10 cellular contexts compared by ENCODE assay signal in the genomic region with DNA sequence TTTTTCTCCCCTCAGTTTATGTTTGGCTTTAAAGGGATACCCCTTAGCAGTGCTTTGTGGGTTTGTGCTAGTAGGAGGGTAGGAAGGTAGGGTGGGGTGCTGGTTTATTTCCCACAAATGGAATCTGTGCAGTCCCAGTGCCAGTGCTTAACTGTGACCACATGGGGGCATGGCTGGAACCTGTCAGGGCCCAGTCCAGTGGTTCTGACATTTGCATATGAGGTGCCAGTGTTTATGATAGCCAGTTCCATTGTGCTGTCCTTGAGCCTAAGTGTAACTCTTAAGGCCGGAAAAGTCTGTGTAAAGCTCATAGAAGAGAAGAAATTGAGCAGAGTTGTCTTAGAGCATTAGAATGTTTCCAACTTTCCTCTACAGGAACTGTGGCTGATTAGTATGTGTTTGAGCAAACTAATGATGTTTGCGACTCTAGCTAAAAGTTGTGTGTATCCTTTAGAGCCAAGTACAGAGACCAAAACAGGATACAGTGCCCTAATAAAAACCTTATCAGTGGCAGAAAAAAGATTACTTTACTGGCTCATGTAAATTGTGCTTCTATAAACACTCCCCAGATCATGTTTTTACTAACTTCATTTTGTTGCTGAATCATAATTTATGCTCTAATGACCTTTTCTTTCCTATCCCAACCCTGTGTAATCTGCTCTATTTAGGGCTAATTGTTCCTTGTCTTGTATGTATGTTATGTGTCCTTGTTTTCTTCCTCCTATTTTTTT. TPM values are rescaled to one million over a fixed set of nuclear protein-coding genes. Genes with fewer than 3 reads are reported as not detected.
A peak's percentile ranks its signal among the peaks of the same experiment; 100 is the strongest.
DNase-seq lines count a peak whose midpoint lies in the region; ATAC-seq and TF ChIP-seq lines count a peak whose summit lies in the region.
"Had no signal": no experiment of that assay in that cellular context is flagged by ENCODE, and none has a peak within 500 bp of the region (broad histone marks: within the 10 kb centered on the region; RNA-seq: fewer than 3 reads in every experiment).

No MANE protein-coding gene starts in this region.

- H3K4me3 ChIP-seq in Panc1 (ENCODE audit: low read depth in 2 of 2, low read length in 2 of 2) (no peak overlapping the region), fibroblast of mammary gland (ENCODE audit: control insufficient read depth, low read depth, low read length) (no peak overlapping the region), psoas muscle (no peak overlapping the region)

- CTCF ChIA-PET in Panc1 (lab: Charles Lee) = no interaction called here

- no peak overlapping the region for H3K4me3 Mint-ChIP-seq in natural killer cell

- ATAC-seq in Panc1 (0 out of 2 replicates have a peak, but pooled peaks have one; percentile 54), psoas muscle (peak in 2 of 4 donors; percentile 20 to 39), natural killer cell (no peak), GM19452 (IDR thresholded peaks at IDR 0.05; ENCODE audit: unreplicated experiment) (no peak)
- ATAC-seq: activated T-cell treated with anti-CD3 and anti-CD28 coated beads, Interleukin-2, amount 50 U/mL, for 4 hours had no signal

- peak; percentile 9 for DNase-seq in EL
- no peak for DNase-seq in Panc1 (ENCODE audit: low read depth, low spot score)
- DNase-seq in fibroblast of mammary gland (ENCODE audit: low read depth) = no peak
- no peak for DNase-seq in psoas muscle
- no peak for DNase-seq in natural killer cell
- DNase-seq in stimulated activated CD4-positive, alpha-beta T cell treated with anti-CD3 and anti-CD28 coated beads, Interleukin-4, amount 100 ng/mL, for 4 hours = no peak
- DNase-seq in NCI-H187 treated with DMSO at 0.1 percent for 48 hours (lab: John Stamatoyannopoulos, UW) = no peak
- DNase-seq: activated T-cell treated with anti-CD3 and anti-CD28 coated beads, Interleukin-2, amount 50 U/mL, for 4 hours had no signal

- in situ Hi-C loops in Panc1 (cut with HindIII; ENCODE audit: low pct_unique_long_range_greater_than_20kb, low sequenced_read_pairs) = no loop called here

- no peaks in the 10 kb centered on the region for H3K36me3 Mint-ChIP-seq in natural killer cell

- H3K27me3 Mint-ChIP-seq in natural killer cell (ENCODE audit: low read depth in 2 of 2) = peaks cover 29 to 30% of the 10 kb centered on the region in 2 donors

- H3K27ac ChIP-seq in Panc1 (ENCODE audit: low read length) = no peak overlapping the region
- peak overlapping the region; percentile 44 for H3K27ac ChIP-seq in psoas muscle

- intact Hi-C loops in Panc1 (cut with micrococcal nuclease; ENCODE audit: unreplicated experiment) = no loop called here
- intact Hi-C loops in psoas muscle (cut with DNase I) = loop anchor here in 1 of 2 donors (5.0 kb wide), 1 partner anchor 98 kb away; a partner anchor contains a TSS
- intact Hi-C loops in natural killer cell (cut with micrococcal nuclease) = no loop called here

- peak; percentile 64 for TF ChIP-seq CTCF in Panc1 (IDR thresholded peaks at IDR 0.05)
- peak; percentile 20 for TF ChIP-seq CTCF in fibroblast of mammary gland (conservative IDR thresholded peaks at IDR 0.05; ENCODE audit: control insufficient read depth, insufficient read depth, low read depth, low read length)
- TF ChIP-seq CTCF in psoas muscle (IDR thresholded peaks at IDR 0.05) = no peak
- no peak for TF ChIP-seq CTCF in natural killer cell (IDR thresholded peaks at IDR 0.05)

- POLR2A ChIA-PET in Panc1 (lab: Charles Lee) = no interaction called here

- H3K9me3 Mint-ChIP-seq in natural killer cell = no peaks in the 10 kb centered on the region
- H3K9me3 Mint-ChIP-seq: activated T-cell treated with anti-CD3 and anti-CD28 coated beads, Interleukin-2, amount 50 U/mL, for 4 hours had no signal

- no peak overlapping the region for H3K27ac Mint-ChIP-seq in natural killer cell

- H3K9me3 ChIP-seq in Panc1 (ENCODE audit: control insufficient read depth, insufficient read depth, low read depth, low read length) (no peaks in the 10 kb centered on the region), psoas muscle (no peaks in the 10 kb centered on the region)

- peaks cover 0 to 7% of the 10 kb centered on the region in 2 donors for H3K4me1 Mint-ChIP-seq in natural killer cell

- WGBS in psoas muscle, 3 donors = 52 to 69% (median 62%) methylated on average over 2 of the region's 2 CpGs

- H3K36me3 ChIP-seq in Panc1 (ENCODE audit: control insufficient read depth, insufficient read depth, low read length) = no peaks in the 10 kb centered on the region
- H3K36me3 ChIP-seq in psoas muscle (ENCODE audit: insufficient read depth in 1 of 2, low read depth in 1 of 2) = peaks cover 0 to 15% of the 10 kb centered on the region in 2 donors

- H3K4me1 ChIP-seq in Panc1 (ENCODE audit: control insufficient read depth, insufficient read depth, low read length) = peaks cover 6% of the 10 kb centered on the region; the same call in 1 of the 2 replicates
- H3K4me1 ChIP-seq in psoas muscle = peaks cover 20% of the 10 kb centered on the region

- H3K27me3 ChIP-seq in Panc1 (ENCODE audit: control insufficient read depth, insufficient read depth, low read length) (no peaks in the 10 kb centered on the region), psoas muscle (ENCODE audit: insufficient read depth in 3 of 3, low read length in 2 of 3) (no peaks in the 10 kb centered on the region)

- BruUV-seq in Panc1 (replicated peaks; lab: Mats Ljungman, UMichigan) = no TSS peak

RNA-seq across cellular contexts. Expression of a gene that starts 38.1 kb away (rescaled TPM):
- total RNA-seq in Panc1 (2021; ENCODE audit: unreplicated experiment) (11.7 TPM), psoas muscle (10 to 100 TPM in 2 of 4 donors, 1 to 10 TPM in 2; 4.5 to 12.9 (median 9.6) TPM), natural killer cell (1 to 10 TPM in 1 of 3 donors, under 1 TPM in 2; 0.26 to 1.0 (median 0.57) TPM)
- polyA plus RNA-seq in Panc1 (2012; ENCODE audit: insufficient read length) = 7.4 TPM
- polyA plus RNA-seq in psoas muscle = 1 to 10 TPM; 1.4 to 4.9 (median 2.6) TPM

RNA-seq across cellular contexts. Expression of a gene that starts 50.0 kb away (rescaled TPM):
- total RNA-seq in Panc1 (2021; ENCODE audit: unreplicated experiment) (75.9 TPM), psoas muscle (100 to 1,000 TPM in 1 of 4 donors, 10 to 100 TPM in 3; 61.2 to 167 (median 87.7) TPM), natural killer cell (10 to 100 TPM; 12.6 to 16.2 (median 15.5) TPM)
- polyA plus RNA-seq in Panc1 (2012; ENCODE audit: insufficient read length) = 53.4 TPM
- polyA plus RNA-seq in psoas muscle = 10 to 100 TPM; 49.8 to 96.8 (median 56.7) TPM

RNA-seq across cellular contexts. Expression of a gene that starts 56.5 kb away (rescaled TPM):
- not detected for total RNA-seq in Panc1 (2021; ENCODE audit: unreplicated experiment)
- 0.22 TPM for polyA plus RNA-seq in Panc1 (2012; ENCODE audit: insufficient read length)
- total RNA-seq in psoas muscle = 10 to 100 TPM in 1 of 4 donors, 1 to 10 TPM in 3; 6.2 to 12.3 (median 8.3) TPM
- 10 to 100 TPM in 1 of 3 donors, 1 to 10 TPM in 2; 1.0 to 24.5 (median 4.4) TPM for polyA plus RNA-seq in psoas muscle
- total RNA-seq in natural killer cell = not detected
- total RNA-seq: activated T-cell treated with anti-CD3 and anti-CD28 coated beads, Interleukin-2, amount 50 U/mL, for 4 hours had no signal
- polyA plus RNA-seq: neural cell had no signal

Comparison
In these comparisons a context has a peak if more than half of its experiments do, and no peak if none do; other contexts are left out.
1. CTCF ChIP-seq: peak in Panc1 (single experiment) and fibroblast of mammary gland (single experiment); none in psoas muscle (single experiment) and natural killer cell (single experiment).